Comparison of ENCODE assay signal across 28 cellular contexts in genomic region chr22:19774628-19775027, GRCh38. TPM values are rescaled to one million over a fixed set of nuclear protein-coding genes. Genes with fewer than 3 reads are reported as not detected.
"Had no signal": no experiment of that assay in that cellular context is flagged by ENCODE, and none has a peak within 500 bp of the region (broad histone marks: within the 10 kb centered on the region; RNA-seq: fewer than 3 reads in every experiment).

No MANE protein-coding gene starts in this region.

- H3K36me3 ChIP-seq: lower lobe of right lung, ovary, right atrium auricular region, right lobe of liver, tibial nerve, upper lobe of left lung had no signal

- H3K9me3 ChIP-seq: lower lobe of right lung, ovary, right atrium auricular region, right lobe of liver, tibial nerve, upper lobe of left lung had no signal

- H3K4me3 Mint-ChIP-seq: immature natural killer cell; naive thymus-derived CD8-positive, alpha-beta T cell; nephron; neural crest cell; stimulated activated memory B cell treated with anti-CD40 and anti-IgM and Interleukin-4, amounts not matched to agents 10 μg/mL and 1 μg/mL and 100 μg/mL, for 72 hours; stimulated activated naive CD8-positive, alpha-beta T cell treated with anti-CD3 and anti-CD28 coated beads, Interleukin-15, amount 100 ng/mL, for 72 hours had no signal

- DNase-seq: hypothalamus; immature natural killer cell; lower lobe of right lung; mammary epithelial cell; mesenchymal stem cell; occipital lobe; ovary; stimulated activated CD4-positive, alpha-beta T cell treated with anti-CD3 and anti-CD28 coated beads, Interleukin-1b, Interleukin-23, amount 100 ng/mL, for 48 hours; stimulated activated CD4-positive, alpha-beta T cell treated with anti-CD3 and anti-CD28 coated beads, Interleukin-2, amount 100 ng/mL, for 48 hours; stimulated activated CD4-positive, alpha-beta T cell treated with anti-CD3 and anti-CD28 coated beads, Interleukin-4, amount 100 ng/mL, for 4 hours; stimulated activated CD8-positive, alpha-beta memory T cell treated with anti-CD3 and anti-CD28 coated beads, Interleukin-4, amount 100 ng/mL, for 48 hours; stimulated activated naive CD4-positive, alpha-beta T cell treated with Interleukin-2 at 50 U/mL for 16 hours; stimulated activated naive CD8-positive, alpha-beta T cell treated with anti-CD3 and anti-CD28 coated beads, Interleukin-15, amount 100 ng/mL, for 72 hours; substantia nigra; upper lobe of left lung had no signal

- H3K36me3 Mint-ChIP-seq: naive thymus-derived CD8-positive, alpha-beta T cell; stimulated activated memory B cell treated with anti-CD40 and anti-IgM and Interleukin-4, amounts not matched to agents 10 μg/mL and 1 μg/mL and 100 μg/mL, for 72 hours had no signal

- H3K4me1 Mint-ChIP-seq: nephron, neural crest cell had no signal

- H3K9me3 Mint-ChIP-seq: immature natural killer cell; naive thymus-derived CD8-positive, alpha-beta T cell; nephron; neural crest cell; stimulated activated memory B cell treated with anti-CD40 and anti-IgM and Interleukin-4, amounts not matched to agents 10 μg/mL and 1 μg/mL and 100 μg/mL, for 72 hours; stimulated activated naive CD8-positive, alpha-beta T cell treated with anti-CD3 and anti-CD28 coated beads, Interleukin-15, amount 100 ng/mL, for 72 hours had no signal

- H3K27me3 ChIP-seq: ovary, right atrium auricular region, right lobe of liver had no signal

- H3K4me2 ChIP-seq: smooth muscle cell had no signal

- FAIRE-seq: islet of Langerhans had no signal

- H3K4me1 ChIP-seq: lower lobe of right lung, right lobe of liver, upper lobe of left lung had no signal

- H3K4me3 ChIP-seq: lower lobe of right lung, ovary, right atrium auricular region, right lobe of liver, smooth muscle cell, tibial nerve, upper lobe of left lung had no signal

- ATAC-seq: naive thymus-derived CD8-positive, alpha-beta T cell; stimulated activated memory B cell treated with anti-CD40 and anti-IgM and Interleukin-4, amounts not matched to agents 10 μg/mL and 1 μg/mL and 100 μg/mL, for 72 hours; stimulated activated naive CD8-positive, alpha-beta T cell treated with anti-CD3 and anti-CD28 coated beads, Interleukin-15, amount 100 ng/mL, for 72 hours had no signal

- H3K27ac ChIP-seq: lower lobe of right lung, ovary, right atrium auricular region, right lobe of liver, upper lobe of left lung had no signal

- H3K27ac Mint-ChIP-seq: immature natural killer cell; nephron; progenitor cell of endocrine pancreas; stimulated activated memory B cell treated with anti-CD40 and anti-IgM and Interleukin-4, amounts not matched to agents 10 μg/mL and 1 μg/mL and 100 μg/mL, for 72 hours; stimulated activated naive CD8-positive, alpha-beta T cell treated with anti-CD3 and anti-CD28 coated beads, Interleukin-15, amount 100 ng/mL, for 72 hours had no signal

RNA-seq across cellular contexts. Expression of gene TBX1, which starts 14.1 kb away (rescaled TPM):
- total RNA-seq: kidney epithelial cell; naive thymus-derived CD8-positive, alpha-beta T cell; neural crest cell; smooth muscle cell; temporal lobe had no signal
- polyA plus RNA-seq: mammary epithelial cell; naive thymus-derived CD8-positive, alpha-beta T cell; smooth muscle cell had no signal

RNA-seq across cellular contexts. Expression of gene GP1BB, which starts 51.3 kb away (rescaled TPM):
- total RNA-seq: renal cortical epithelial cell had no signal
- polyA plus RNA-seq: naive thymus-derived CD8-positive, alpha-beta T cell had no signal
